Comparison of ENCODE assay signal across 29 cellular contexts in genomic region chr5:174071484-174071883, GRCh38.
"Had no signal": no experiment of that assay in that cellular context is flagged by ENCODE, and none has a peak within 500 bp of the region (broad histone marks: within the 10 kb centered on the region; RNA-seq: fewer than 3 reads in every experiment).

No MANE protein-coding gene starts in this region.

- H3K9ac ChIP-seq: parathyroid adenoma had no signal

- H3K27ac ChIP-seq: ovary, parathyroid adenoma, psoas muscle, right lobe of liver, sigmoid colon, stomach, thoracic aorta, thyroid gland, tibial nerve, upper lobe of left lung, vagina had no signal

- H3K9me3 Mint-ChIP-seq: naive thymus-derived CD8-positive, alpha-beta T cell; natural killer cell treated with Interleukin-12 subunit alpha and Interleukin-12 subunit beta and Interleukin-15 and Interleukin-18, amount 100 ng/mL, for 72 hours; nephron progenitor cell; neural crest cell had no signal

- H3K4me3 Mint-ChIP-seq: naive B cell; naive thymus-derived CD8-positive, alpha-beta T cell; natural killer cell treated with Interleukin-12 subunit alpha and Interleukin-12 subunit beta and Interleukin-15 and Interleukin-18, amount 100 ng/mL, for 72 hours; nephron progenitor cell; neural crest cell; stimulated activated naive B cell treated with anti-CD40 and anti-IgM and Interleukin-4, amounts not matched to agents 10 μg/mL and 1 μg/mL and 100 μg/mL, for 72 hours had no signal

- H3K9me3 ChIP-seq: ovary, psoas muscle, right lobe of liver, sigmoid colon, stomach, thoracic aorta, thyroid gland, tibial nerve, upper lobe of left lung, vagina had no signal

- H3K27me3 ChIP-seq: ovary, right lobe of liver, sigmoid colon, stomach, thyroid gland, tibial nerve, upper lobe of left lung, vagina had no signal

- ATAC-seq: naive thymus-derived CD8-positive, alpha-beta T cell; psoas muscle; right cardiac atrium; right lobe of liver; stimulated activated naive B cell treated with anti-CD40 and anti-IgM and Interleukin-4, amounts not matched to agents 10 μg/mL and 1 μg/mL and 100 μg/mL, for 72 hours had no signal

- H3K36me3 ChIP-seq: ovary, right lobe of liver, sigmoid colon, stomach, thoracic aorta, thyroid gland, tibial nerve, upper lobe of left lung, vagina had no signal

- H3K36me3 Mint-ChIP-seq: naive B cell; naive thymus-derived CD8-positive, alpha-beta T cell; natural killer cell treated with Interleukin-12 subunit alpha and Interleukin-12 subunit beta and Interleukin-15 and Interleukin-18, amount 100 ng/mL, for 72 hours; stimulated activated naive B cell treated with anti-CD40 and anti-IgM and Interleukin-4, amounts not matched to agents 10 μg/mL and 1 μg/mL and 100 μg/mL, for 72 hours had no signal

- H3K79me2 ChIP-seq: parathyroid adenoma had no signal

- H3K4me3 ChIP-seq: ovary, psoas muscle, right lobe of liver, sigmoid colon, stomach, thoracic aorta, thyroid gland, tibial nerve, upper lobe of left lung, vagina had no signal

- H3K4me1 Mint-ChIP-seq: naive B cell; naive thymus-derived CD8-positive, alpha-beta T cell; nephron progenitor cell; neural crest cell; stimulated activated naive B cell treated with anti-CD40 and anti-IgM and Interleukin-4, amounts not matched to agents 10 μg/mL and 1 μg/mL and 100 μg/mL, for 72 hours had no signal

- DNase-seq: naive B cell; naive thymus-derived CD8-positive, alpha-beta T cell; nephron progenitor cell; occipital lobe; ovary; posterior cingulate gyrus; psoas muscle; right cardiac atrium; right lobe of liver; sigmoid colon; small intestine; stimulated activated CD4-positive, alpha-beta T cell treated with anti-CD3 and anti-CD28 coated beads, Interleukin-15, amount 100 ng/mL, for 24 hours; stimulated activated CD4-positive, alpha-beta T cell treated with anti-CD3 and anti-CD28 coated beads, Interleukin-2, amount 100 ng/mL, for 24 hours; stimulated activated CD4-positive, alpha-beta T cell treated with anti-CD3 and anti-CD28 coated beads, Interleukin-2, amount 100 ng/mL, for 48 hours; stimulated activated CD4-positive, alpha-beta T cell treated with anti-CD3 and anti-CD28 coated beads, Interleukin-4, amount 100 ng/mL, for 4 hours; stimulated activated CD8-positive, alpha-beta memory T cell treated with anti-CD3 and anti-CD28 coated beads, Interleukin-4, amount 100 ng/mL, for 48 hours; stimulated activated naive B cell treated with anti-CD40 and anti-IgM and Interleukin-4, amounts not matched to agents 10 μg/mL and 1 μg/mL and 100 μg/mL, for 72 hours; stimulated activated naive CD4-positive, alpha-beta T cell treated with Interleukin-2 at 50 U/mL for 16 hours; stomach; thyroid gland; trophoblast cell; upper lobe of left lung had no signal

- H3K27ac Mint-ChIP-seq: naive thymus-derived CD8-positive, alpha-beta T cell; natural killer cell treated with Interleukin-12 subunit alpha and Interleukin-12 subunit beta and Interleukin-15 and Interleukin-18, amount 100 ng/mL, for 72 hours; nephron progenitor cell; progenitor cell of endocrine pancreas; stimulated activated naive B cell treated with anti-CD40 and anti-IgM and Interleukin-4, amounts not matched to agents 10 μg/mL and 1 μg/mL and 100 μg/mL, for 72 hours had no signal

- H2AFZ ChIP-seq: parathyroid adenoma had no signal

- H3K4me1 ChIP-seq: parathyroid adenoma, psoas muscle, right lobe of liver, stomach, thyroid gland, tibial nerve, upper lobe of left lung, vagina had no signal
